ENCODE assay signal across 9 cellular contexts in the genomic region with DNA sequence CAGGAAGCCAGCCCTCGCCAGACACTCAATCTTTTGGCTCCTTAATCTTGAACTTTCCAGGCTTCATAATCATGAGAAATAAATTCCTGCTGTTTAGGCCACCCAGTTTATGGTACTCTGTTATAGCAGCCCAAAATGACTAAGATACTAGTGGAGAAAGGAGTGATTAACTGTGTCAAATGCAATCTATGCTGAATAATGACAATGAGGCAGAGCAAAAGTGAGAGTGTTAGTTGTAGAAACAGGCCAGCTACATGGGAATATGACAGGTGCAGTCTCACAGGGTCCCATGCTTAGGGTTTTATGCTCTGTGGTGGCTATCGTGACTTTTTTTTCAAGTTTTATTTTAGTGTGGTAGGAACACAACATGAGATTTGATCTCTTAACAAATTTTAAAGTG.
"Had no signal": no experiment of that assay in that cellular context is flagged by ENCODE, and none has a peak within 500 bp of the region (broad histone marks: within the 10 kb centered on the region; RNA-seq: fewer than 3 reads in every experiment).

No MANE protein-coding gene starts in this region.

- H3K4me1 Mint-ChIP-seq: IgD-negative memory B cell had no signal

- H3K27me3 Mint-ChIP-seq: IgD-negative memory B cell had no signal

- H3K36me3 ChIP-seq: HAP-1 had no signal

- H3K4me3 ChIP-seq: GM23248, HAP-1 had no signal

- H3K9me3 ChIP-seq: HAP-1 had no signal

- DNase-seq: GM23248, GOT3, H7, HFFc6 had no signal

- H3K27ac ChIP-seq: GM23248, HL-60 had no signal

- H3K4me1 ChIP-seq: HAP-1 had no signal

- H3K27ac Mint-ChIP-seq: HFFc6, IgD-negative memory B cell had no signal

- ATAC-seq: HCT116, HepG2 had no signal

- H2AFZ ChIP-seq: GM23248 had no signal

- H3K9ac ChIP-seq: GM23248 had no signal

- H3K9me3 Mint-ChIP-seq: IgD-negative memory B cell had no signal

- H3K36me3 Mint-ChIP-seq: IgD-negative memory B cell had no signal

- H3K4me3 Mint-ChIP-seq: HFFc6, IgD-negative memory B cell had no signal
